Comparison of ENCODE assay signal across 1 cellular context in genomic region chr21:14901482-14901958, GRCh38.
TF ChIP-seq lines count a peak whose summit lies in the region.

No MANE protein-coding gene starts in this region.

TF ChIP-seq in HepG2, 621 proteins besides CTCF, POLR2A, EP300 and RAD21 (continued from another document):
- TF ChIP-seq, protein P1, sequence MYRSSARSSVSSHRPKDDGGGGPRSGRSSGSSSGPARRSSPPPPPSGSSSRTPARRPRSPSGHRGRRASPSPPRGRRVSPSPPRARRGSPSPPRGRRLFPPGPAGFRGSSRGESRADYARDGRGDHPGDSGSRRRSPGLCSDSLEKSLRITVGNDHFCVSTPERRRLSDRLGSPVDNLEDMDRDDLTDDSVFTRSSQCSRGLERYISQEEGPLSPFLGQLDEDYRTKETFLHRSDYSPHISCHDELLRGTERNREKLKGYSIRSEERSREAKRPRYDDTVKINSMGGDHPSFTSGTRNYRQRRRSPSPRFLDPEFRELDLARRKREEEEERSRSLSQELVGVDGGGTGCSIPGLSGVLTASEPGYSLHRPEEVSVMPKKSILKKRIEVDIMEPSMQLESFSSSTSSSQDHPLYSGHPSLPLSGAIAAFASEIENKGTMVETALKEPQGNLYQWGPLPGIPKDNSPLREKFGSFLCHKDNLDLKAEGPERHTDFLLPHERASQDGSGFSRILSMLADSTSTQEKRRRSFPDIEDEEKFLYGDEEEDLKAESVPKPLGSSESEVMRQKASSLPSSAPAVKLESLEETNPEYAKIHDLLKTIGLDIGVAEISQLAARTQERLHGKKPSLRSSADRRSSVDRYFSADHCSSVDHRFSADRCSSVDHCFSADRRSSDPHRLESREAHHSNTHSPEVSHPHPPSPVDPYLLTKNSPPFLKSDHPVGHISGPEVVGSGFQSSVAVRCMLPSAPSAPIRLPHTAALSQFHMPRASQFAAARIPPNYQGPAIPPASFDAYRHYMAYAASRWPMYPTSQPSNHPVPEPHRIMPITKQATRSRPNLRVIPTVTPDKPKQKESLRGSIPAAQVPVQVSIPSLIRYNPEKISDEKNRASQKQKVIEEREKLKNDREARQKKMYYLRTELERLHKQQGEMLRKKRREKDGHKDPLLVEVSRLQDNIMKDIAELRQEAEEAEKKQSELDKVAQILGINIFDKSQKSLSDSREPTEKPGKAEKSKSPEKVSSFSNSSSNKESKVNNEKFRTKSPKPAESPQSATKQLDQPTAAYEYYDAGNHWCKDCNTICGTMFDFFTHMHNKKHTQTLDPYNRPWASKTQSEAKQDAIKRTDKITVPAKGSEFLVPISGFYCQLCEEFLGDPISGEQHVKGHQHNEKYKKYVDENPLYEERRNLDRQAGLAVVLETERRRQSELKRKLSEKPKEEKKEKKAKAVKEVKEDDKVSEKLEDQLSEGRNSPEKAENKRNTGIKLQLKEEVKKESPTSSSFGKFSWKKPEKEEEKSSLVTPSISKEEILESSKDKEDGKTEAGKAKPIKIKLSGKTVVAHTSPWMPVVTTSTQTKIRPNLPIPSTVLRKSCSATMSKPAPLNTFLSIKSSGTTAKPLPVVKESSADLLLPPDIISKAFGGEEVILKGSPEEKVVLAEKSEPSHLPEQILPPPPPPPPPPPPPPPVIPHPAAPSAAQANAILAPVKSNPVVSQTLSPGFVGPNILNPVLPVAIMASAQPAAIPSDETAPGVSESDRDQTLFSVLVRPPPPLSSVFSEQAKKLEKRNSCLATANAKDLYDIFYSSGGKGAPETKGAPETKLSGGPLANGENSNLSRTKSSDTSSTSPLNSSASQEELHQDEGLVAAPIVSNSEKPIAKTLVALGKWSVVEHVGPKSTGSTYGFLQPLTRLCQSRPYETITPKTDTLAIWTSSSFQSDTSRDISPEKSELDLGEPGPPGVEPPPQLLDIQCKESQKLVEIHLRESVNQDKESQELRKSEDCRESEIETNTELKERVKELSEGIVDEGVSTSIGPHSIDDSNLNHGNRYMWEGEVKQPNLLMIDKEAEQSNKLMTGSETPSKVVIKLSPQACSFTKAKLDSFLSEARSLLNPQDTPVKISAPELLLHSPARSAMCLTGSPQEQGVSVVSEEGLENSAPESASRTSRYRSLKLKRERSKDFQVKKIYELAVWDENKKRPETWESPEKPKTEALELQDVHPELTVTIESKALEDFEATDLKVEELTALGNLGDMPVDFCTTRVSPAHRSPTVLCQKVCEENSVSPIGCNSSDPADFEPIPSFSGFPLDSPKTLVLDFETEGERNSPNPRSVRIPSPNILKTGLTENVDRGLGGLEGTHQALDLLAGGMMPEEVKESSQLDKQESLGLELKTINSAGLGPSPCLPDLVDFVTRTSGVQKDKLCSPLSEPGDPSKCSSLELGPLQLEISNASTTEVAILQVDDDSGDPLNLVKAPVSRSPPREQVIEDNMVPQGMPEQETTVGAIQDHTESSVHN (CRISPR knock-in tag; IDR thresholded peaks at IDR 0.05): no peak
- TF ChIP-seq FOSL2 (CRISPR knock-in tag; IDR thresholded peaks at IDR 0.05): 0 out of 2 replicates have a peak, but pooled peaks have one; percentile 7
TF ChIP-seq in HepG2: peak in this region for 2.
